ENCODE assay signal across 11 cellular contexts in genomic region chr3:16286672-16287604, GRCh38. TPM values are rescaled to one million over a fixed set of nuclear protein-coding genes. Genes with fewer than 3 reads are reported as not detected.
DNase-seq lines count a peak whose midpoint lies in the region; ATAC-seq and TF ChIP-seq lines count a peak whose summit lies in the region.
"Had no signal": no experiment of that assay in that cellular context is flagged by ENCODE, and none has a peak within 500 bp of the region (broad histone marks: within the 10 kb centered on the region; RNA-seq: fewer than 3 reads in every experiment).

No MANE protein-coding gene starts in this region.

- peaks cover 77% of the 10 kb centered on the region for H3K36me3 Mint-ChIP-seq in stimulated activated naive CD8-positive, alpha-beta T cell treated with anti-CD3 and anti-CD28 coated beads, Interleukin-15, Interleukin-2, amounts not matched to agents 100 ng/mL and 50 ng/mL, for 24 hours (ENCODE audit: low read depth)
- H3K36me3 Mint-ChIP-seq in activated CD4-positive, alpha-beta memory T cell treated with anti-CD3 and anti-CD28 coated beads for 36 hours, result peaks cover 18% of the 10 kb centered on the region
- H3K36me3 Mint-ChIP-seq in memory B cell, result peaks cover 15% of the 10 kb centered on the region
- H3K36me3 Mint-ChIP-seq in osteocyte (ENCODE audit: unreplicated experiment), result peaks cover 15% of the 10 kb centered on the region

- H3K9me3 Mint-ChIP-seq in stimulated activated naive CD8-positive, alpha-beta T cell treated with anti-CD3 and anti-CD28 coated beads, Interleukin-15, Interleukin-2, amounts not matched to agents 100 ng/mL and 50 ng/mL, for 24 hours, result no peaks in the 10 kb centered on the region
- H3K9me3 Mint-ChIP-seq in activated CD4-positive, alpha-beta memory T cell treated with anti-CD3 and anti-CD28 coated beads for 36 hours, result no peaks in the 10 kb centered on the region
- no peaks in the 10 kb centered on the region for H3K9me3 Mint-ChIP-seq in memory B cell
- H3K9me3 Mint-ChIP-seq in osteocyte (ENCODE audit: unreplicated experiment), result no peaks in the 10 kb centered on the region

- CTCF ChIA-PET in activated CD4-positive, alpha-beta memory T cell treated with anti-CD3 and anti-CD28 coated beads for 36 hours (lab: Charles Lee), result interaction anchor here (0.7 to 3.4 kb wide), 11 partner anchors 8 to 265 kb away, joined by 3 to 28 read pairs (median 5); partner anchors contain the start of genes DPH3 and OXNAD1

- H3K4me1 Mint-ChIP-seq in stimulated activated naive CD8-positive, alpha-beta T cell treated with anti-CD3 and anti-CD28 coated beads, Interleukin-15, Interleukin-2, amounts not matched to agents 100 ng/mL and 50 ng/mL, for 24 hours (ENCODE audit: low read depth), result peaks cover 83% of the 10 kb centered on the region
- H3K4me1 Mint-ChIP-seq in activated CD4-positive, alpha-beta memory T cell treated with anti-CD3 and anti-CD28 coated beads for 36 hours (ENCODE audit: low read depth), result peaks cover 81% of the 10 kb centered on the region
- H3K4me1 Mint-ChIP-seq in memory B cell (peaks cover 14% of the 10 kb centered on the region), osteocyte (ENCODE audit: unreplicated experiment) (peaks cover 26% of the 10 kb centered on the region)

- peak overlapping the region; percentile 97 for H3K27ac Mint-ChIP-seq in stimulated activated naive CD8-positive, alpha-beta T cell treated with anti-CD3 and anti-CD28 coated beads, Interleukin-15, Interleukin-2, amounts not matched to agents 100 ng/mL and 50 ng/mL, for 24 hours
- peak overlapping the region; percentile 85 for H3K27ac Mint-ChIP-seq in activated CD4-positive, alpha-beta memory T cell treated with anti-CD3 and anti-CD28 coated beads for 36 hours
- H3K27ac Mint-ChIP-seq in memory B cell (peak overlapping the region; percentile 74), osteocyte (ENCODE audit: unreplicated experiment) (no peak overlapping the region)
- H3K27ac Mint-ChIP-seq: progenitor cell of endocrine pancreas had no signal

- no peak for ATAC-seq in stimulated activated naive CD8-positive, alpha-beta T cell treated with anti-CD3 and anti-CD28 coated beads, Interleukin-15, Interleukin-2, amounts not matched to agents 100 U/mL and 50 U/mL, for 24 hours
- ATAC-seq in memory B cell (ENCODE audit: low read depth), result peak; percentile 64
- no peak for ATAC-seq in GM21737 (IDR thresholded peaks at IDR 0.05; ENCODE audit: unreplicated experiment)
- ATAC-seq in GM19467 (IDR thresholded peaks at IDR 0.05; ENCODE audit: unreplicated experiment), result no peak

- H3K27me3 Mint-ChIP-seq in stimulated activated naive CD8-positive, alpha-beta T cell treated with anti-CD3 and anti-CD28 coated beads, Interleukin-15, Interleukin-2, amounts not matched to agents 100 ng/mL and 50 ng/mL, for 24 hours, result no peaks in the 10 kb centered on the region
- H3K27me3 Mint-ChIP-seq in activated CD4-positive, alpha-beta memory T cell treated with anti-CD3 and anti-CD28 coated beads for 36 hours, result no peaks in the 10 kb centered on the region
- no peaks in the 10 kb centered on the region for H3K27me3 Mint-ChIP-seq in memory B cell
- H3K27me3 Mint-ChIP-seq in osteocyte (ENCODE audit: unreplicated experiment), result no peaks in the 10 kb centered on the region
- H3K27me3 Mint-ChIP-seq: progenitor cell of endocrine pancreas had no signal

- POLR2A ChIA-PET in activated CD4-positive, alpha-beta memory T cell treated with anti-CD3 and anti-CD28 coated beads for 36 hours (lab: Charles Lee), result interaction anchor here (0.9 to 1.8 kb wide), 6 partner anchors 16 to 264 kb away, joined by 3 to 15 read pairs (median 4); partner anchors contain the start of genes DPH3 and OXNAD1

- peak overlapping the region; percentile 81 for H3K4me3 Mint-ChIP-seq in stimulated activated naive CD8-positive, alpha-beta T cell treated with anti-CD3 and anti-CD28 coated beads, Interleukin-15, Interleukin-2, amounts not matched to agents 100 ng/mL and 50 ng/mL, for 24 hours
- H3K4me3 Mint-ChIP-seq in activated CD4-positive, alpha-beta memory T cell treated with anti-CD3 and anti-CD28 coated beads for 36 hours, result peak overlapping the region; percentile 70
- H3K4me3 Mint-ChIP-seq in memory B cell (no peak overlapping the region), osteocyte (ENCODE audit: unreplicated experiment) (no peak overlapping the region)

- no peak for TF ChIP-seq CTCF in osteocyte (IDR thresholded peaks at IDR 0.05)

- no peak for DNase-seq in stimulated activated naive CD8-positive, alpha-beta T cell treated with anti-CD3 and anti-CD28 coated beads, Interleukin-15, Interleukin-2, amounts not matched to agents 100 U/mL and 50 U/mL, for 24 hours
- DNase-seq in activated CD4-positive, alpha-beta memory T cell treated with anti-CD3 and anti-CD28 coated beads for 36 hours, result no peak
- DNase-seq in memory B cell (ENCODE audit: low spot score in 2 of 2), result no peak
- no peak for DNase-seq in NCI-H128 (lab: John Stamatoyannopoulos, UW; ENCODE audit: unreplicated experiment)
- DNase-seq in osteocyte (ENCODE audit: extremely low spot score, unreplicated experiment), result no peak
- DNase-seq: Calu3, NCI-H526 had no signal

- intact Hi-C loops in activated CD4-positive, alpha-beta memory T cell treated with anti-CD3 and anti-CD28 coated beads for 36 hours (cut with micrococcal nuclease), result loop anchor here (1.0 to 10.0 kb wide), 6 partner anchors 22 to 948 kb away; partner anchors contain the start of gene OXNAD1

RNA-seq across cellular contexts. Expression of gene OXNAD1, which starts 21.9 kb away (rescaled TPM):
- total RNA-seq in activated CD4-positive, alpha-beta memory T cell treated with anti-CD3 and anti-CD28 coated beads for 36 hours, result 10 to 100 TPM; 23.5 to 24.0 TPM
- total RNA-seq in osteocyte, result 10.4 and 10.8 TPM in 2 replicates

RNA-seq across cellular contexts. Expression of gene DPH3, which starts 22.2 kb away (rescaled TPM):
- 10 to 100 TPM; 23.4 TPM for total RNA-seq in activated CD4-positive, alpha-beta memory T cell treated with anti-CD3 and anti-CD28 coated beads for 36 hours
- 16.7 and 21.4 TPM in 2 replicates for total RNA-seq in osteocyte

Comparison
In these comparisons a context has a peak if more than half of its experiments do, and no peak if none do; other contexts are left out.
1. H3K4me3 Mint-ChIP-seq: peak in stimulated activated naive CD8-positive, alpha-beta T cell treated with anti-CD3 and anti-CD28 coated beads, Interleukin-15, Interleukin-2, amounts not matched to agents 100 ng/mL and 50 ng/mL, for 24 hours (single experiment) and activated CD4-positive, alpha-beta memory T cell treated with anti-CD3 and anti-CD28 coated beads for 36 hours (single experiment); none in memory B cell (single experiment) and osteocyte (single experiment).